In genomic region chr9:33290247-33290993, GRCh38 we compare ENCODE assay signal across 8 cellular contexts. TPM values are rescaled to one million over a fixed set of nuclear protein-coding genes. Genes with fewer than 3 reads are reported as not detected.
A peak's percentile ranks its signal among the peaks of the same experiment; 100 is the strongest.
DNase-seq lines count a peak whose midpoint lies in the region; ATAC-seq lines count a peak whose summit lies in the region.

NFX1 (plus strand) TSS chr9:33290516; CDS start chr9:33290573, 57 bp downstream.

- no peaks in the 10 kb centered on the region for H3K27me3 Mint-ChIP-seq in IgD-negative memory B cell

- H3K4me3 ChIP-seq in mononuclear cell (ENCODE audit: low read length) = peak within 1 kb of the TSS; percentile 53

- H3K4me1 ChIP-seq in mononuclear cell (ENCODE audit: insufficient read depth, low read length) = peaks cover 46% of the 10 kb centered on the region

- peak within 1 kb of the TSS; percentile 97 to 99 (median 97) for H3K27ac Mint-ChIP-seq in IgD-negative memory B cell

- peaks cover 9% of the 10 kb centered on the region for H3K36me3 Mint-ChIP-seq in IgD-negative memory B cell

- no peaks in the 10 kb centered on the region for H3K9me3 ChIP-seq in mononuclear cell (ENCODE audit: low read depth, low read length)

- H3K4me1 Mint-ChIP-seq in IgD-negative memory B cell = peaks cover 39 to 46% (median 39%) of the 10 kb centered on the region in 3 donors

- no peaks in the 10 kb centered on the region for H3K9me3 Mint-ChIP-seq in IgD-negative memory B cell

- peak within 1 kb of the TSS; percentile 93 to 98 (median 98) for H3K4me3 Mint-ChIP-seq in IgD-negative memory B cell

- ATAC-seq in GM21529 (IDR thresholded peaks at IDR 0.05; ENCODE audit: unreplicated experiment) = peak; percentile 82

- DNase-seq in DMS 273 treated with DMSO at 0.1 percent for 48 hours (lab: John Stamatoyannopoulos, UW) (peak; percentile 90), OCI-M2 (lab: John Stamatoyannopoulos, UW; ENCODE audit: unreplicated experiment) (peak; percentile 75), activated T-cell treated with anti-CD3 and anti-CD28 coated beads for 4 hours (peak; percentile 97), epidermal melanocyte (ENCODE audit: insufficient read length, low spot score) (peak; percentile 92)
- DNase-seq in stimulated activated CD8-positive, alpha-beta memory T cell treated with anti-CD3 and anti-CD28 coated beads, Interleukin-4, amount 100 ng/mL, for 1 hour (ENCODE audit: low read depth in 2 of 2, low spot score in 1 of 2) = peak; percentile 97 to 98

- no peaks in the 10 kb centered on the region for H3K27me3 ChIP-seq in mononuclear cell (ENCODE audit: insufficient read depth, low read length)

RNA-seq across cellular contexts. Expression of gene NFX1, which starts in this region (rescaled TPM):
- 57.9 TPM for polyA plus RNA-seq in IgD-negative memory B cell
- 32.0 TPM for total RNA-seq in mononuclear cell

Comparison
In these comparisons a context has a peak if more than half of its experiments do, and no peak if none do; other contexts are left out.
1. Peak in every context shown above with its lines: DNase-seq, ATAC-seq and H3K4me3 ChIP-seq.